ENCODE assay signal across 24 cellular contexts in genomic region chr12:16602412-16602811, GRCh38. TPM values are rescaled to one million over a fixed set of nuclear protein-coding genes. Genes with fewer than 3 reads are reported as not detected.
DNase-seq lines count a peak whose midpoint lies in the region; ATAC-seq, FAIRE-seq and TF ChIP-seq lines count a peak whose summit lies in the region.
"Had no signal": no experiment of that assay in that cellular context is flagged by ENCODE, and none has a peak within 500 bp of the region (broad histone marks: within the 10 kb centered on the region; RNA-seq: fewer than 3 reads in every experiment).

No MANE protein-coding gene starts in this region.

- no peaks in the 10 kb centered on the region for H3K9me3 ChIP-seq in hepatocyte (ENCODE audit: low read depth)

- DNase-seq in DMS79 (lab: John Stamatoyannopoulos, UW), result peak; percentile 29
- peak; percentile 50 for DNase-seq in NCI-H345 treated with DMSO at 0.1 percent for 48 hours (lab: John Stamatoyannopoulos, UW; ENCODE audit: unreplicated experiment)
- DNase-seq in hepatocyte (ENCODE audit: low spot score), result no peak
- DNase-seq in GM19239 (ENCODE audit: insufficient read length, low spot score), result no peak
- DNase-seq in activated CD4-positive, alpha-beta T cell treated with anti-CD3 and anti-CD28 coated beads for 48 hours, result no peak
- no peak for DNase-seq in activated naive CD8-positive, alpha-beta T cell treated with anti-CD3 and anti-CD28 coated beads for 36 hours
- DNase-seq in T-cell, result no peak
- DNase-seq: activated CD8-positive, alpha-beta T cell treated with anti-CD3 and anti-CD28 coated beads for 36 hours; activated T-cell treated with anti-CD3 and anti-CD28 coated beads, Interleukin-2, amount 50 U/mL, for 72 hours; cerebellar nuclear complex; GF-D8; H9; Kasumi-1; naive thymus-derived CD4-positive, alpha-beta T cell; NCI-H1436 treated with DMSO at 0.1 percent for 48 hours; Right ventricle myocardium superior; stimulated activated CD4-positive, alpha-beta T cell treated with anti-CD3 and anti-CD28 coated beads, Interleukin-15, amount 100 ng/mL, for 24 hours; stimulated activated naive CD8-positive, alpha-beta T cell treated with anti-CD3 and anti-CD28 coated beads, Interleukin-15, Interleukin-2, amounts not matched to agents 100 U/mL and 50 U/mL, for 24 hours; WERI-Rb-1 had no signal

- no peaks in the 10 kb centered on the region for H4K20me1 ChIP-seq in hepatocyte (ENCODE audit: insufficient read depth, poor library complexity, severe bottlenecking)

- CTCF ChIA-PET in T-cell (lab: Charles Lee), result no interaction called here

- peaks cover 1% of the 10 kb centered on the region for H3K9me3 Mint-ChIP-seq in activated naive CD8-positive, alpha-beta T cell treated with anti-CD3 and anti-CD28 coated beads for 36 hours
- peaks cover 0 to 10% (median 5%) of the 10 kb centered on the region in 3 donors for H3K9me3 Mint-ChIP-seq in T-cell
- H3K9me3 Mint-ChIP-seq: H9 had no signal

- H3K79me2 ChIP-seq in hepatocyte, result no peaks in the 10 kb centered on the region

- H3K4me1 ChIP-seq in hepatocyte (ENCODE audit: insufficient read depth) (peaks cover 14% of the 10 kb centered on the region), rectal smooth muscle tissue (ENCODE audit: control insufficient read depth, insufficient read depth, low read length) (peaks cover 3% of the 10 kb centered on the region)

- no peak overlapping the region for H3K9ac ChIP-seq in rectal smooth muscle tissue (ENCODE audit: low read length)

- no peak for TF ChIP-seq CTCF in hepatocyte (IDR thresholded peaks at IDR 0.05; ENCODE audit: poor library complexity)

- H3K27me3 ChIP-seq in hepatocyte, result peaks cover 30% of the 10 kb centered on the region
- H3K27me3 ChIP-seq in rectal smooth muscle tissue (ENCODE audit: control insufficient read depth, insufficient read depth, low read length), result no peaks in the 10 kb centered on the region

- FAIRE-seq in GM19239 (lab: Jason Lieb, UNC), result no peak

- H3K4me3 ChIP-seq in hepatocyte (no peak overlapping the region), rectal smooth muscle tissue (ENCODE audit: low read length) (peak overlapping the region; percentile 47)

- H3K4me2 ChIP-seq in hepatocyte, result peak overlapping the region; percentile 94

- no peak overlapping the region for H3K4me3 Mint-ChIP-seq in activated naive CD8-positive, alpha-beta T cell treated with anti-CD3 and anti-CD28 coated beads for 36 hours
- H3K4me3 Mint-ChIP-seq in T-cell, result no peak overlapping the region
- H3K4me3 Mint-ChIP-seq: activated CD8-positive, alpha-beta T cell treated with anti-CD3 and anti-CD28 coated beads for 36 hours; activated T-cell treated with anti-CD3 and anti-CD28 coated beads, Interleukin-2, amount 50 U/mL, for 72 hours; naive thymus-derived CD4-positive, alpha-beta T cell had no signal

- no peak overlapping the region for H3K27ac Mint-ChIP-seq in activated naive CD8-positive, alpha-beta T cell treated with anti-CD3 and anti-CD28 coated beads for 36 hours
- H3K27ac Mint-ChIP-seq in T-cell, result no peak overlapping the region
- H3K27ac Mint-ChIP-seq: activated CD8-positive, alpha-beta T cell treated with anti-CD3 and anti-CD28 coated beads for 36 hours; activated T-cell treated with anti-CD3 and anti-CD28 coated beads, Interleukin-2, amount 50 U/mL, for 72 hours; H9; naive thymus-derived CD4-positive, alpha-beta T cell had no signal

- no peaks in the 10 kb centered on the region for H3K36me3 ChIP-seq in hepatocyte (replicated peaks; ENCODE audit: insufficient read depth, low read depth)
- H3K36me3 ChIP-seq in rectal smooth muscle tissue (ENCODE audit: control insufficient read depth, insufficient read depth, low read length), result no peaks in the 10 kb centered on the region

- H3K27ac ChIP-seq in hepatocyte, result no peak overlapping the region
- H3K27ac ChIP-seq in rectal smooth muscle tissue (ENCODE audit: low read depth, low read length), result peak overlapping the region; percentile 89
- H3K27ac ChIP-seq: WERI-Rb-1 had no signal

- no peak for ATAC-seq in T-cell (replicated peaks in 1 of 4)
- ATAC-seq: activated CD8-positive, alpha-beta T cell treated with anti-CD3 and anti-CD28 coated beads for 36 hours; activated T-cell treated with anti-CD3 and anti-CD28 coated beads, Interleukin-2, amount 50 U/mL, for 72 hours; left lobe of liver; naive thymus-derived CD4-positive, alpha-beta T cell; stimulated activated naive CD8-positive, alpha-beta T cell treated with anti-CD3 and anti-CD28 coated beads, Interleukin-15, Interleukin-2, amounts not matched to agents 100 U/mL and 50 U/mL, for 24 hours had no signal

- peaks cover 2% of the 10 kb centered on the region for H3K4me1 Mint-ChIP-seq in activated naive CD8-positive, alpha-beta T cell treated with anti-CD3 and anti-CD28 coated beads for 36 hours
- peaks cover 0 to 2% (median 0%) of the 10 kb centered on the region in 3 donors for H3K4me1 Mint-ChIP-seq in T-cell

- no peak overlapping the region for H2AFZ ChIP-seq in hepatocyte

- no peaks in the 10 kb centered on the region for H3K9me2 ChIP-seq in hepatocyte (replicated peaks; ENCODE audit: insufficient read depth)

- H3K36me3 Mint-ChIP-seq in activated naive CD8-positive, alpha-beta T cell treated with anti-CD3 and anti-CD28 coated beads for 36 hours, result peaks cover 3% of the 10 kb centered on the region
- no peaks in the 10 kb centered on the region for H3K36me3 Mint-ChIP-seq in T-cell

- H3K27me3 Mint-ChIP-seq in activated naive CD8-positive, alpha-beta T cell treated with anti-CD3 and anti-CD28 coated beads for 36 hours, result peaks cover 43% of the 10 kb centered on the region
- peaks cover 22 to 30% of the 10 kb centered on the region in 2 donors for H3K27me3 Mint-ChIP-seq in T-cell

- 58% methylated on average over 2 of the region's 2 CpGs for WGBS in hepatocyte (ENCODE audit: low lambda C conversion rate, missing lambda C conversion rate)

- POLR2A ChIA-PET in T-cell (lab: Charles Lee), result interaction anchor here in 1 of 2 donors (0.6 kb wide), 1 partner anchor 9 kb away, joined by 3 read pairs; no protein-coding TSS in a partner anchor

RNA-seq across cellular contexts. Expression of gene LMO3, which starts 3.5 kb away (rescaled TPM):
- 13.5 and 22.5 TPM in 2 replicates for total RNA-seq in hepatocyte
- polyA plus RNA-seq in hepatocyte, result 5.0 and 7.9 TPM in 2 replicates
- not detected for total RNA-seq in activated naive CD8-positive, alpha-beta T cell treated with anti-CD3 and anti-CD28 coated beads for 36 hours
- total RNA-seq in T-cell, result under 1 TPM in 3 of 5 donors, not detected in 2; 0.13 to 0.61 (median 0.36) TPM
- total RNA-seq: activated CD8-positive, alpha-beta T cell treated with anti-CD3 and anti-CD28 coated beads for 36 hours; activated T-cell treated with anti-CD3 and anti-CD28 coated beads, Interleukin-2, amount 50 U/mL, for 72 hours; H9; HT1080; naive thymus-derived CD4-positive, alpha-beta T cell; pulmonary artery endothelial cell; T-helper 1 cell treated with Interleukin-12 subunit alpha and Interleukin-12 subunit beta and Interleukin-4 antibody, amounts not matched to agents 30 ng/mL and 1 ng/mL, for 36 hours had no signal
- polyA plus RNA-seq: naive thymus-derived CD4-positive, alpha-beta T cell had no signal

Comparison
In these comparisons a context has a peak if more than half of its experiments do, and no peak if none do; other contexts are left out.
1. DNase-seq: peak in DMS79 (single experiment) and NCI-H345 treated with DMSO at 0.1 percent for 48 hours (single experiment); none in hepatocyte (single experiment), GM19239 (single experiment), activated CD4-positive, alpha-beta T cell treated with anti-CD3 and anti-CD28 coated beads for 48 hours (single experiment), activated naive CD8-positive, alpha-beta T cell treated with anti-CD3 and anti-CD28 coated beads for 36 hours (single experiment) and T-cell (0 of 34).